In genomic region chr4:150972592-150972991, GRCh38 we compare ENCODE assay signal across 21 cellular contexts. TPM values are rescaled to one million over a fixed set of nuclear protein-coding genes. Genes with fewer than 3 reads are reported as not detected.
DNase-seq lines count a peak whose midpoint lies in the region; ATAC-seq and FAIRE-seq lines count a peak whose summit lies in the region.
"Had no signal": no experiment of that assay in that cellular context is flagged by ENCODE, and none has a peak within 500 bp of the region (broad histone marks: within the 10 kb centered on the region; RNA-seq: fewer than 3 reads in every experiment).

No MANE protein-coding gene starts in this region.

- peak; percentile 39 for FAIRE-seq in GM19239 (lab: Jason Lieb, UNC)

- no peaks in the 10 kb centered on the region for H3K9me3 Mint-ChIP-seq in activated T-helper 17 cell treated with anti-CD3 and anti-CD28 coated beads, Interleukin-2, amount 50 U/mL, for 72 hours
- H3K9me3 Mint-ChIP-seq: central memory CD8-positive, alpha-beta T cell had no signal

- H3K27me3 Mint-ChIP-seq in activated T-helper 17 cell treated with anti-CD3 and anti-CD28 coated beads, Interleukin-2, amount 50 U/mL, for 72 hours = no peaks in the 10 kb centered on the region
- H3K27me3 Mint-ChIP-seq: central memory CD8-positive, alpha-beta T cell had no signal

- H3K27ac Mint-ChIP-seq in activated T-helper 17 cell treated with anti-CD3 and anti-CD28 coated beads, Interleukin-2, amount 50 U/mL, for 72 hours = no peak overlapping the region

- peaks cover 39% of the 10 kb centered on the region for H3K4me1 Mint-ChIP-seq in activated T-helper 17 cell treated with anti-CD3 and anti-CD28 coated beads, Interleukin-2, amount 50 U/mL, for 72 hours

- no peaks in the 10 kb centered on the region for H3K36me3 Mint-ChIP-seq in activated T-helper 17 cell treated with anti-CD3 and anti-CD28 coated beads, Interleukin-2, amount 50 U/mL, for 72 hours (ENCODE audit: low read depth)

- H3K4me3 Mint-ChIP-seq in activated T-helper 17 cell treated with anti-CD3 and anti-CD28 coated beads, Interleukin-2, amount 50 U/mL, for 72 hours = peak overlapping the region; percentile 21
- H3K4me3 Mint-ChIP-seq: central memory CD8-positive, alpha-beta T cell had no signal

- ATAC-seq in activated T-helper 17 cell treated with anti-CD3 and anti-CD28 coated beads, Interleukin-2, amount 50 U/mL, for 72 hours (replicated peaks) = no peak
- ATAC-seq in GM19395 (IDR thresholded peaks at IDR 0.05; ENCODE audit: unreplicated experiment) = no peak
- ATAC-seq: Panc1 had no signal

- DNase-seq in NCI-H2171 treated with DMSO at 0.1 percent for 48 hours (lab: John Stamatoyannopoulos, UW) (peak; percentile 36), NCI-H2171 (lab: John Stamatoyannopoulos, UW) (no peak), GM19239 (ENCODE audit: insufficient read length, low spot score) (no peak), kidney glomerular epithelial cell (lab: John Stamatoyannopoulos, UW) (peak; percentile 47), foreskin melanocyte (no peak), middle frontal gyrus (ENCODE audit: extremely low spot score, low spot score) (no peak)
- DNase-seq: activated CD4-positive, alpha-beta T cell treated with anti-CD3 and anti-CD28 coated beads, Interleukin-2, amount 50 U/mL, for 1 hour; activated T-cell treated with anti-CD3 and anti-CD28 coated beads, Interleukin-2, amount 50 U/mL, for 1 hour; adrenal gland; effector memory CD4-positive, alpha-beta T cell; hypothalamus; left ventricle myocardium inferior; NCI-H1930; NCI-H748 treated with DMSO at 0.1 percent for 48 hours; ovary; stimulated activated CD4-positive, alpha-beta T cell treated with anti-CD3 and anti-CD28 coated beads, Interleukin-4, amount 100 ng/mL, for 24 hours; substantia nigra had no signal

RNA-seq across cellular contexts. Expression of gene LRBA, which starts 42.5 kb away (rescaled TPM):
- total RNA-seq in activated T-helper 17 cell treated with anti-CD3 and anti-CD28 coated beads, Interleukin-2, amount 50 U/mL, for 72 hours = 10 to 100 TPM; 65.2 to 83.4 TPM

Comparison
In these comparisons a context has a peak if more than half of its experiments do, and no peak if none do; other contexts are left out.
1. DNase-seq: peak in NCI-H2171 treated with DMSO at 0.1 percent for 48 hours (single experiment) and kidney glomerular epithelial cell (single experiment); none in NCI-H2171 (single experiment), GM19239 (single experiment), foreskin melanocyte (single experiment) and middle frontal gyrus (single experiment).